15 cellular contexts compared by ENCODE assay signal in the genomic region with DNA sequence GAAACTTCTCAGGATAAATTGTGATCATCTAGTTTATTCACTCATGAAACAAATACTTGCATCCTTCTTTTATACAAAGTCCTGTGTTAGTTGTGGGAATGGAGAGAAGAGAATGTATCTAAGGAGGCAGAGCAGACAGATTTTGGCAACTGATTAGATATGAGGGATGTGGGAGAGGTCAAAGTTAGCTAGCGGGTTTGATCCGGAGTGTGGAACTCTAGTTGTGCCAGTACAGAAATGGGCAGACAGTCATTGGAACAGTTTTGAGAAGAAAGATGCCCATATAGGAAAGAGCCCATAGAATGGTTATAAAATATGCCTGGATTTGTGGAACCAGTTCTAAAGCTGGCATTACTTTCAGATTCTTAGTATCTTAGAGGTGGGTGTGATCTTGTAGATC.
DNase-seq lines count a peak whose midpoint lies in the region; ATAC-seq and TF ChIP-seq lines count a peak whose summit lies in the region.
"Had no signal": no experiment of that assay in that cellular context is flagged by ENCODE, and none has a peak within 500 bp of the region (broad histone marks: within the 10 kb centered on the region; RNA-seq: fewer than 3 reads in every experiment).

No MANE protein-coding gene starts in this region.

- H3K27ac Mint-ChIP-seq in HFFc6 = peak overlapping the region; percentile 20
- H3K27ac Mint-ChIP-seq in WTC11 = peak overlapping the region; percentile 29; the same call in 1 of the 2 replicates
- H3K27ac Mint-ChIP-seq in osteocyte (ENCODE audit: unreplicated experiment) = peak overlapping the region; percentile 5
- H3K27ac Mint-ChIP-seq in activated CD4-positive, alpha-beta memory T cell treated with anti-CD3 and anti-CD28 coated beads for 36 hours = no peak overlapping the region
- H3K27ac Mint-ChIP-seq: CD8-positive, alpha-beta T cell had no signal

- DNase-seq in HFFc6 (no peak), WTC11 (ENCODE audit: low spot score) (no peak), hepatocyte (ENCODE audit: low spot score) (no peak), osteocyte (ENCODE audit: extremely low spot score, unreplicated experiment) (no peak), DMS114 treated with DMSO at 0.1 percent for 48 hours (lab: John Stamatoyannopoulos, UW; ENCODE audit: unreplicated experiment) (no peak)
- DNase-seq in activated CD4-positive, alpha-beta memory T cell treated with anti-CD3 and anti-CD28 coated beads for 36 hours = no peak
- DNase-seq: BE2C; CD8-positive, alpha-beta T cell; H9; NCI-H1092 treated with DMSO at 0.1 percent for 48 hours; NCI-H1694; NCI-H345; SHP77 treated with DMSO at 0.1 percent for 48 hours had no signal

- no peak for ATAC-seq in WTC11
- no peak for ATAC-seq in GM18907 (IDR thresholded peaks at IDR 0.05; ENCODE audit: unreplicated experiment)
- ATAC-seq in HG02798 (IDR thresholded peaks at IDR 0.05; ENCODE audit: poor library complexity, unreplicated experiment) = no peak
- ATAC-seq: CD8-positive, alpha-beta T cell had no signal

- H3K27ac ChIP-seq in hepatocyte = peak overlapping the region; percentile 66

- H4K20me1 ChIP-seq in hepatocyte (ENCODE audit: insufficient read depth, poor library complexity, severe bottlenecking) = peaks cover 12% of the 10 kb centered on the region

- no peak overlapping the region for H3K4me3 ChIP-seq in hepatocyte

- H3K4me2 ChIP-seq in hepatocyte = no peak overlapping the region

- peaks cover 12% of the 10 kb centered on the region for H3K36me3 Mint-ChIP-seq in HFFc6 (ENCODE audit: low read depth)
- H3K36me3 Mint-ChIP-seq in WTC11 = no peaks in the 10 kb centered on the region; the same call in 1 of the 2 replicates
- peaks cover 7% of the 10 kb centered on the region for H3K36me3 Mint-ChIP-seq in osteocyte (ENCODE audit: unreplicated experiment)
- no peaks in the 10 kb centered on the region for H3K36me3 Mint-ChIP-seq in activated CD4-positive, alpha-beta memory T cell treated with anti-CD3 and anti-CD28 coated beads for 36 hours
- H3K36me3 Mint-ChIP-seq: CD8-positive, alpha-beta T cell had no signal

- H3K9me3 ChIP-seq in hepatocyte (ENCODE audit: low read depth) = no peaks in the 10 kb centered on the region
- H3K9me3 ChIP-seq: BE2C had no signal

- TF ChIP-seq CTCF in HFFc6 (IDR thresholded peaks at IDR 0.05) = no peak
- TF ChIP-seq CTCF in WTC11 (IDR thresholded peaks at IDR 0.05) = no peak
- TF ChIP-seq CTCF in hepatocyte (IDR thresholded peaks at IDR 0.05; ENCODE audit: poor library complexity) = no peak
- TF ChIP-seq CTCF in osteocyte (IDR thresholded peaks at IDR 0.05) = no peak

- peaks cover 15% of the 10 kb centered on the region for H3K4me1 ChIP-seq in hepatocyte (ENCODE audit: insufficient read depth)

- WGBS in hepatocyte (ENCODE audit: low lambda C conversion rate, missing lambda C conversion rate) = 94% methylated on average over 2 of the region's 2 CpGs

- intact Hi-C loops in activated CD4-positive, alpha-beta memory T cell treated with anti-CD3 and anti-CD28 coated beads for 36 hours (cut with micrococcal nuclease) = no loop called here

- peaks cover 3% of the 10 kb centered on the region for H3K36me3 ChIP-seq in hepatocyte (replicated peaks; ENCODE audit: insufficient read depth, low read depth)
- H3K36me3 ChIP-seq: BE2C had no signal

- H3K9me2 ChIP-seq in hepatocyte (replicated peaks; ENCODE audit: insufficient read depth) = no peaks in the 10 kb centered on the region

- no peak overlapping the region for H3K4me3 Mint-ChIP-seq in HFFc6
- H3K4me3 Mint-ChIP-seq in WTC11 = no peak overlapping the region
- H3K4me3 Mint-ChIP-seq in osteocyte (ENCODE audit: unreplicated experiment) = no peak overlapping the region
- no peak overlapping the region for H3K4me3 Mint-ChIP-seq in activated CD4-positive, alpha-beta memory T cell treated with anti-CD3 and anti-CD28 coated beads for 36 hours
- H3K4me3 Mint-ChIP-seq: CD8-positive, alpha-beta T cell; H9 had no signal

- H3K27me3 ChIP-seq in hepatocyte = no peaks in the 10 kb centered on the region
- H3K27me3 ChIP-seq: BE2C had no signal

- CTCF ChIA-PET in WTC11 (lab: Charles Lee) = interaction anchor here (0.6 to 1.3 kb wide), 2 partner anchors 13 to 42 kb away, joined by 3 to 5 read pairs; no protein-coding TSS in a partner anchor
- CTCF ChIA-PET in activated CD4-positive, alpha-beta memory T cell treated with anti-CD3 and anti-CD28 coated beads for 36 hours (lab: Charles Lee) = no interaction called here

- H2AFZ ChIP-seq in hepatocyte = no peak overlapping the region

- H3K4me1 Mint-ChIP-seq in HFFc6 (ENCODE audit: low read depth) (peaks cover 77% of the 10 kb centered on the region), WTC11 (peaks cover 70% of the 10 kb centered on the region), osteocyte (ENCODE audit: unreplicated experiment) (peaks cover 69% of the 10 kb centered on the region)
- H3K4me1 Mint-ChIP-seq in activated CD4-positive, alpha-beta memory T cell treated with anti-CD3 and anti-CD28 coated beads for 36 hours (ENCODE audit: low read depth) = peaks cover 12% of the 10 kb centered on the region

- no peaks in the 10 kb centered on the region for H3K27me3 Mint-ChIP-seq in HFFc6 (ENCODE audit: insufficient read depth)
- no peaks in the 10 kb centered on the region for H3K27me3 Mint-ChIP-seq in WTC11 (ENCODE audit: low read depth)
- no peaks in the 10 kb centered on the region for H3K27me3 Mint-ChIP-seq in osteocyte (ENCODE audit: unreplicated experiment)
- H3K27me3 Mint-ChIP-seq in activated CD4-positive, alpha-beta memory T cell treated with anti-CD3 and anti-CD28 coated beads for 36 hours = no peaks in the 10 kb centered on the region

- peaks cover 95% of the 10 kb centered on the region for H3K79me2 ChIP-seq in hepatocyte

- H3K9me3 Mint-ChIP-seq in HFFc6 (peaks cover 4% of the 10 kb centered on the region; the same call in 1 of the 2 replicates), WTC11 (no peaks in the 10 kb centered on the region), osteocyte (ENCODE audit: unreplicated experiment) (no peaks in the 10 kb centered on the region)
- H3K9me3 Mint-ChIP-seq in activated CD4-positive, alpha-beta memory T cell treated with anti-CD3 and anti-CD28 coated beads for 36 hours = no peaks in the 10 kb centered on the region
- H3K9me3 Mint-ChIP-seq: CD8-positive, alpha-beta T cell; H9 had no signal

- POLR2A ChIA-PET in WTC11 (lab: Charles Lee) = no interaction called here
- POLR2A ChIA-PET in activated CD4-positive, alpha-beta memory T cell treated with anti-CD3 and anti-CD28 coated beads for 36 hours (lab: Charles Lee) = no interaction called here

TF ChIP-seq in WTC11, 78 proteins besides CTCF, POLR2A, EP300 and RAD21 (continues in another document):
- no peak for TF ChIP-seq NR2C2 (CRISPR knock-in tag; IDR thresholded peaks at IDR 0.05)
- no peak for TF ChIP-seq ZNF121 (CRISPR knock-in tag; IDR thresholded peaks at IDR 0.05)
- TF ChIP-seq, protein P1, sequence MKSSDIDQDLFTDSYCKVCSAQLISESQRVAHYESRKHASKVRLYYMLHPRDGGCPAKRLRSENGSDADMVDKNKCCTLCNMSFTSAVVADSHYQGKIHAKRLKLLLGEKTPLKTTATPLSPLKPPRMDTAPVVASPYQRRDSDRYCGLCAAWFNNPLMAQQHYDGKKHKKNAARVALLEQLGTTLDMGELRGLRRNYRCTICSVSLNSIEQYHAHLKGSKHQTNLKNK (CRISPR knock-in tag; IDR thresholded peaks at IDR 0.05) = no peak
- TF ChIP-seq MYBL2 (CRISPR knock-in tag; IDR thresholded peaks at IDR 0.05) = no peak
- TF ChIP-seq, protein P2, sequence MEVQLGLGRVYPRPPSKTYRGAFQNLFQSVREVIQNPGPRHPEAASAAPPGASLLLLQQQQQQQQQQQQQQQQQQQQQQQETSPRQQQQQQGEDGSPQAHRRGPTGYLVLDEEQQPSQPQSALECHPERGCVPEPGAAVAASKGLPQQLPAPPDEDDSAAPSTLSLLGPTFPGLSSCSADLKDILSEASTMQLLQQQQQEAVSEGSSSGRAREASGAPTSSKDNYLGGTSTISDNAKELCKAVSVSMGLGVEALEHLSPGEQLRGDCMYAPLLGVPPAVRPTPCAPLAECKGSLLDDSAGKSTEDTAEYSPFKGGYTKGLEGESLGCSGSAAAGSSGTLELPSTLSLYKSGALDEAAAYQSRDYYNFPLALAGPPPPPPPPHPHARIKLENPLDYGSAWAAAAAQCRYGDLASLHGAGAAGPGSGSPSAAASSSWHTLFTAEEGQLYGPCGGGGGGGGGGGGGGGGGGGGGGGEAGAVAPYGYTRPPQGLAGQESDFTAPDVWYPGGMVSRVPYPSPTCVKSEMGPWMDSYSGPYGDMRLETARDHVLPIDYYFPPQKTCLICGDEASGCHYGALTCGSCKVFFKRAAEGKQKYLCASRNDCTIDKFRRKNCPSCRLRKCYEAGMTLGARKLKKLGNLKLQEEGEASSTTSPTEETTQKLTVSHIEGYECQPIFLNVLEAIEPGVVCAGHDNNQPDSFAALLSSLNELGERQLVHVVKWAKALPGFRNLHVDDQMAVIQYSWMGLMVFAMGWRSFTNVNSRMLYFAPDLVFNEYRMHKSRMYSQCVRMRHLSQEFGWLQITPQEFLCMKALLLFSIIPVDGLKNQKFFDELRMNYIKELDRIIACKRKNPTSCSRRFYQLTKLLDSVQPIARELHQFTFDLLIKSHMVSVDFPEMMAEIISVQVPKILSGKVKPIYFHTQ (CRISPR knock-in tag; IDR thresholded peaks at IDR 0.05) = no peak
- TF ChIP-seq TCF7 (CRISPR knock-in tag; IDR thresholded peaks at IDR 0.05; ENCODE audit: low read depth) = no peak
- TF ChIP-seq ZNF263 (CRISPR knock-in tag; IDR thresholded peaks at IDR 0.05; ENCODE audit: low read depth) = no peak
- no peak for TF ChIP-seq CBFB (CRISPR knock-in tag; IDR thresholded peaks at IDR 0.05; ENCODE audit: low read depth)
- TF ChIP-seq, protein P3, sequence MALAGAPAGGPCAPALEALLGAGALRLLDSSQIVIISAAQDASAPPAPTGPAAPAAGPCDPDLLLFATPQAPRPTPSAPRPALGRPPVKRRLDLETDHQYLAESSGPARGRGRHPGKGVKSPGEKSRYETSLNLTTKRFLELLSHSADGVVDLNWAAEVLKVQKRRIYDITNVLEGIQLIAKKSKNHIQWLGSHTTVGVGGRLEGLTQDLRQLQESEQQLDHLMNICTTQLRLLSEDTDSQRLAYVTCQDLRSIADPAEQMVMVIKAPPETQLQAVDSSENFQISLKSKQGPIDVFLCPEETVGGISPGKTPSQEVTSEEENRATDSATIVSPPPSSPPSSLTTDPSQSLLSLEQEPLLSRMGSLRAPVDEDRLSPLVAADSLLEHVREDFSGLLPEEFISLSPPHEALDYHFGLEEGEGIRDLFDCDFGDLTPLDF (CRISPR knock-in tag; IDR thresholded peaks at IDR 0.05) = no peak
- TF ChIP-seq FOXP1 (CRISPR knock-in tag; IDR thresholded peaks at IDR 0.05; ENCODE audit: borderline replicate concordance) = no peak
- no peak for TF ChIP-seq ETV6 (CRISPR knock-in tag; IDR thresholded peaks at IDR 0.05)
- no peak for TF ChIP-seq EMX1 (CRISPR knock-in tag; IDR thresholded peaks at IDR 0.05)
